Comparison of ENCODE assay signal across 20 cellular contexts in the genomic region with DNA sequence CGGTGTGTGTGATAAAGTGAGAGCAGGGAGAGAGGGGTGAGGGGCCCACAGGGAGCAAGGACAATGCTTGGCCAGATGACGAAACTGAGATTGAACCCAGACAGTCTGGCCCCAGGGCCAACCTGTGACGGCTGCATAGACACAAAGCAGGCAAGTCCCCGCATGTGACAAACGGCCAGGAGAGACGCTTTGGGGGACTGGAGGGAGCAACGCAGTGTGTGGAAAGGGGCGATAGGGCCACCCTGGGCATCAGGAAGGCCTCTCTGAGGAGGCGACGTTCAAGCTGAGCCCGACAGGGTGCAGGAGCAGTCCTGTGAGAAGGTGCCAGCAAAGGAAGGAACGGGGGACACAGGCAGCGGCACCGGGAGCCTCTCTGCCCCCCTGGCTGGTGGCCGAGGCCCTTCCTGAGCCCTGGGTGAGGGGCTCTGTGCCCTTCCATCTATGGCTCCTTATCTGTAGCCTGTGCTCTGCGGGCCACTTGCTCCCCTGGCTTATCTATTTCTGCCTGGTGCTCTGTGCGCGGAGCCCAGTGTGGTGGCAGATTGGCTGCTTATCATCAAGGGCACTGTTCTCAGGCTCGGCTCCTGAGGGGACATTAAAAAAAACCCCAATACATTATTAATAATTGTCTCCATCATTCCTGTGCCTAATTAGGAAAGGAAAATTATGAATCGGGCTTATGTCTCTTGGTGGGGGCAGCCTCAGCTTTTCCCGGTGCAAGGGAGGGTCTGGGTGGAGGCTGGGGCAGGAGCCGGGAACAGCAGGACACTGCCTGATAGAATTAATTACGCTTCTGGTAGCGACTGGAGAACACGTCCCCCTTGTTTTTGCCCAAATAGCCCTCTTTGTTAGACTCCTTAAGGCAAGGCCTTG. TPM values are rescaled to one million over a fixed set of nuclear protein-coding genes. Genes with fewer than 3 reads are reported as not detected.
DNase-seq lines count a peak whose midpoint lies in the region; ATAC-seq, FAIRE-seq and TF ChIP-seq lines count a peak whose summit lies in the region.
"Had no signal": no experiment of that assay in that cellular context is flagged by ENCODE, and none has a peak within 500 bp of the region (broad histone marks: within the 10 kb centered on the region; RNA-seq: fewer than 3 reads in every experiment).

No MANE protein-coding gene starts in this region.

- no peak overlapping the region for H2BK120ac ChIP-seq in trophoblast cell (ENCODE audit: insufficient read depth, low read length, poor library complexity)

- H3K27me3 ChIP-seq in HUES6 (ENCODE audit: control insufficient read depth, insufficient read depth, low read length) (no peaks in the 10 kb centered on the region), left ventricle myocardium inferior (ENCODE audit: low read depth) (no peaks in the 10 kb centered on the region), trophoblast cell (ENCODE audit: insufficient read depth, low read length) (no peaks in the 10 kb centered on the region), lower lobe of right lung (ENCODE audit: low read depth) (peaks cover 13% of the 10 kb centered on the region)

- intact Hi-C loops in left ventricle myocardium inferior (cut with micrococcal nuclease) (no loop called here), lower lobe of right lung (cut with DNase I) (no loop called here)

- H3K4me3 Mint-ChIP-seq in WTC11: no peak overlapping the region

- peak overlapping the region; percentile 0 for H4K91ac ChIP-seq in trophoblast cell (ENCODE audit: low read depth, low read length)

- peaks cover 2% of the 10 kb centered on the region for H3K79me1 ChIP-seq in trophoblast cell (ENCODE audit: low read length)

- H2BK5ac ChIP-seq in trophoblast cell (ENCODE audit: low read depth, low read length, poor library complexity): no peak overlapping the region

- no CpG with 5 or more reads among the region's 25 CpGs for WGBS in trophoblast cell (ENCODE audit: extremely low coverage, insufficient coverage, insufficient read length)

- H4K8ac ChIP-seq in trophoblast cell (ENCODE audit: low read depth, low read length): no peak overlapping the region

- no peak for FAIRE-seq in D721Med (lab: Jason Lieb, UNC)

- no peak overlapping the region for H2AK5ac ChIP-seq in trophoblast cell (ENCODE audit: low read length)

- H3K18ac ChIP-seq in trophoblast cell (ENCODE audit: low read length): no peak overlapping the region

- peaks cover 25% of the 10 kb centered on the region for H3K4me1 Mint-ChIP-seq in WTC11

- ATAC-seq in WTC11 (no peak), lower lobe of right lung (no peak), GM21723 (IDR thresholded peaks at IDR 0.05; ENCODE audit: unreplicated experiment) (no peak), HG03280 (IDR thresholded peaks at IDR 0.05; ENCODE audit: unreplicated experiment) (no peak)

- H3K9ac ChIP-seq in HUES6 (ENCODE audit: low read length) (peak overlapping the region; percentile 10), trophoblast cell (ENCODE audit: low read length) (no peak overlapping the region)

- H3K27me3 Mint-ChIP-seq in WTC11 (ENCODE audit: low read depth): no peaks in the 10 kb centered on the region

- DNase-seq in WTC11 (ENCODE audit: low spot score) (no peak), left ventricle myocardium inferior (peak; percentile 56), trophoblast cell (no peak), lower lobe of right lung (no peak), D721Med (ENCODE audit: insufficient read length, low spot score) (no peak)
- DNase-seq: activated CD8-positive, alpha-beta memory T cell treated with anti-CD3 and anti-CD28 coated beads, Interleukin-2, amount 50 U/mL, for 4 hours; activated naive CD4-positive, alpha-beta T cell; aorta; mesenchymal stem cell; MM.1S; NCI-H187 treated with DMSO at 0.1 percent for 48 hours; SHP77 had no signal

- H3K4me2 ChIP-seq in trophoblast cell (ENCODE audit: low read length): peak overlapping the region; percentile 14

- no peak overlapping the region for H4K12ac ChIP-seq in trophoblast cell (ENCODE audit: low read depth, low read length)

- TF ChIP-seq CTCF in WTC11 (IDR thresholded peaks at IDR 0.05) (no peak), left ventricle myocardium inferior (IDR thresholded peaks at IDR 0.05; ENCODE audit: borderline replicate concordance) (no peak), lower lobe of right lung (IDR thresholded peaks at IDR 0.05) (no peak), D721Med (IDR thresholded peaks at IDR 0.05; ENCODE audit: insufficient read depth, missing control alignments) (no peak)

- H3K27ac ChIP-seq in HUES6 (ENCODE audit: low read depth, low read length) (no peak overlapping the region), left ventricle myocardium inferior (replicated peaks) (peak overlapping the region; percentile 96), trophoblast cell (ENCODE audit: low read depth, low read length) (no peak overlapping the region), lower lobe of right lung (no peak overlapping the region)
- H3K27ac ChIP-seq: epithelial cell of prostate, neutrophil, suprapubic skin had no signal

- H3K4me3 ChIP-seq in HUES6 (ENCODE audit: low read depth, low read length) (no peak overlapping the region), left ventricle myocardium inferior (peak overlapping the region; percentile 25), trophoblast cell (ENCODE audit: low read depth, low read length) (no peak overlapping the region), lower lobe of right lung (no peak overlapping the region)
- H3K4me3 ChIP-seq: coronary artery, suprapubic skin had no signal

- no peak overlapping the region for H3K23ac ChIP-seq in trophoblast cell (ENCODE audit: low read length)

- no peak overlapping the region for H2BK12ac ChIP-seq in trophoblast cell (ENCODE audit: low read length)

- H3K36me3 Mint-ChIP-seq in WTC11: no peaks in the 10 kb centered on the region; the same call in 1 of the 2 replicates

- peaks cover 5% of the 10 kb centered on the region for H3K9me3 Mint-ChIP-seq in WTC11

- no peak overlapping the region for H3K14ac ChIP-seq in trophoblast cell (ENCODE audit: low read length)

- H3K36me3 ChIP-seq in HUES6 (ENCODE audit: control insufficient read depth, insufficient read depth, low read length) (no peaks in the 10 kb centered on the region), left ventricle myocardium inferior (no peaks in the 10 kb centered on the region), trophoblast cell (ENCODE audit: control insufficient read depth in 1 of 2, insufficient read depth in 2 of 2, low read length in 2 of 2) (no peaks in the 10 kb centered on the region), lower lobe of right lung (no peaks in the 10 kb centered on the region)
- H3K36me3 ChIP-seq: neutrophil, suprapubic skin had no signal

- no peak overlapping the region for H3K4ac ChIP-seq in trophoblast cell (ENCODE audit: low read depth, low read length)

- CTCF ChIA-PET in WTC11 (lab: Charles Lee): no interaction called here

- H3K27ac Mint-ChIP-seq in WTC11: peak overlapping the region; percentile 35

- no peak overlapping the region for H2AFZ ChIP-seq in trophoblast cell (ENCODE audit: insufficient read depth, low read length, poor library complexity)

- no peaks in the 10 kb centered on the region for H3K9me3 ChIP-seq in HUES6 (ENCODE audit: control insufficient read depth, insufficient read depth, low read depth, low read length)
- H3K9me3 ChIP-seq in left ventricle myocardium inferior (replicated peaks): no peaks in the 10 kb centered on the region
- no peaks in the 10 kb centered on the region for H3K9me3 ChIP-seq in trophoblast cell (ENCODE audit: insufficient read depth, low read depth, low read length)
- no peaks in the 10 kb centered on the region for H3K9me3 ChIP-seq in lower lobe of right lung
- H3K9me3 ChIP-seq: neutrophil, suprapubic skin had no signal

- POLR2A ChIA-PET in WTC11 (lab: Charles Lee): no interaction called here

- H3K4me1 ChIP-seq in HUES6 (ENCODE audit: control insufficient read depth, insufficient read depth, low read length) (peaks cover 38% of the 10 kb centered on the region), left ventricle myocardium inferior (peaks cover 78% of the 10 kb centered on the region), trophoblast cell (ENCODE audit: control insufficient read depth in 1 of 2, insufficient read depth in 2 of 2, low read length in 2 of 2) (peaks cover 18 to 28% of the 10 kb centered on the region in 2 experiments), lower lobe of right lung (no peaks in the 10 kb centered on the region)
- H3K4me1 ChIP-seq: suprapubic skin had no signal

- no peaks in the 10 kb centered on the region for H3K79me2 ChIP-seq in trophoblast cell (ENCODE audit: control insufficient read depth, insufficient read depth, low read length, poor library complexity)

TF ChIP-seq in WTC11, 78 proteins besides CTCF, POLR2A, EP300 and RAD21 (continues in another document):
- TF ChIP-seq, protein P1, sequence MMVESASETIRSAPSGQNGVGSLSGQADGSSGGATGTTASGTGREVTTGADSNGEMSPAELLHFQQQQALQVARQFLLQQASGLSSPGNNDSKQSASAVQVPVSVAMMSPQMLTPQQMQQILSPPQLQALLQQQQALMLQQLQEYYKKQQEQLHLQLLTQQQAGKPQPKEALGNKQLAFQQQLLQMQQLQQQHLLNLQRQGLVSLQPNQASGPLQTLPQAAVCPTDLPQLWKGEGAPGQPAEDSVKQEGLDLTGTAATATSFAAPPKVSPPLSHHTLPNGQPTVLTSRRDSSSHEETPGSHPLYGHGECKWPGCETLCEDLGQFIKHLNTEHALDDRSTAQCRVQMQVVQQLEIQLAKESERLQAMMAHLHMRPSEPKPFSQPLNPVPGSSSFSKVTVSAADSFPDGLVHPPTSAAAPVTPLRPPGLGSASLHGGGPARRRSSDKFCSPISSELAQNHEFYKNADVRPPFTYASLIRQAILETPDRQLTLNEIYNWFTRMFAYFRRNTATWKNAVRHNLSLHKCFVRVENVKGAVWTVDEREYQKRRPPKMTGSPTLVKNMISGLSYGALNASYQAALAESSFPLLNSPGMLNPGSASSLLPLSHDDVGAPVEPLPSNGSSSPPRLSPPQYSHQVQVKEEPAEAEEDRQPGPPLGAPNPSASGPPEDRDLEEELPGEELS (CRISPR knock-in tag; IDR thresholded peaks at IDR 0.05): no peak
- TF ChIP-seq, protein P2, sequence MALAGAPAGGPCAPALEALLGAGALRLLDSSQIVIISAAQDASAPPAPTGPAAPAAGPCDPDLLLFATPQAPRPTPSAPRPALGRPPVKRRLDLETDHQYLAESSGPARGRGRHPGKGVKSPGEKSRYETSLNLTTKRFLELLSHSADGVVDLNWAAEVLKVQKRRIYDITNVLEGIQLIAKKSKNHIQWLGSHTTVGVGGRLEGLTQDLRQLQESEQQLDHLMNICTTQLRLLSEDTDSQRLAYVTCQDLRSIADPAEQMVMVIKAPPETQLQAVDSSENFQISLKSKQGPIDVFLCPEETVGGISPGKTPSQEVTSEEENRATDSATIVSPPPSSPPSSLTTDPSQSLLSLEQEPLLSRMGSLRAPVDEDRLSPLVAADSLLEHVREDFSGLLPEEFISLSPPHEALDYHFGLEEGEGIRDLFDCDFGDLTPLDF (CRISPR knock-in tag; IDR thresholded peaks at IDR 0.05): no peak
- TF ChIP-seq, protein P3, sequence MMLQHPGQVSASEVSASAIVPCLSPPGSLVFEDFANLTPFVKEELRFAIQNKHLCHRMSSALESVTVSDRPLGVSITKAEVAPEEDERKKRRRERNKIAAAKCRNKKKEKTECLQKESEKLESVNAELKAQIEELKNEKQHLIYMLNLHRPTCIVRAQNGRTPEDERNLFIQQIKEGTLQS (CRISPR knock-in tag; conservative IDR thresholded peaks at IDR 0.05): no peak

RNA-seq across cellular contexts. Expression of a gene that starts 39.8 kb away (rescaled TPM):
- total RNA-seq in WTC11 (2021): 3.9 to 4.9 TPM (median 4.1 TPM) in 3 replicates
- 7.3 TPM for total RNA-seq in left ventricle myocardium inferior
- 0.18 and 0.21 TPM in 2 replicates for polyA plus RNA-seq in trophoblast cell (2013)
- 3.0 TPM for total RNA-seq in lower lobe of right lung
- total RNA-seq: T-helper 2 cell treated with Interferon-gamma antibody and Interleukin-4, amounts not matched to agents 100 ng/mL and 5 ng/mL, for 36 hours had no signal
